In genomic region chr2:110933420-110933819, GRCh38 we compare ENCODE assay signal across 41 cellular contexts.
"Had no signal": no experiment of that assay in that cellular context is flagged by ENCODE, and none has a peak within 500 bp of the region (broad histone marks: within the 10 kb centered on the region; RNA-seq: fewer than 3 reads in every experiment).

No MANE protein-coding gene starts in this region.

- H3K27me3 ChIP-seq: adrenal gland, ascending aorta, body of pancreas, brain microvascular endothelial cell, breast epithelium, cardiac muscle cell had no signal

- FAIRE-seq: astrocyte, bronchial epithelial cell had no signal

- H3K27ac ChIP-seq: adrenal gland, ascending aorta, body of pancreas, brain microvascular endothelial cell, breast epithelium, cardiac muscle cell had no signal

- H3K36me3 Mint-ChIP-seq: activated naive CD4-positive, alpha-beta T cell treated with anti-CD3 and anti-CD28 coated beads, Interleukin-2, amount 10 ng/mL, durations not matched to agents 7 days and 5 days; brain had no signal

- H3K4me3 ChIP-seq: adrenal gland, ascending aorta, body of pancreas, breast epithelium, cardiac muscle cell had no signal

- H3K27ac Mint-ChIP-seq: activated naive CD4-positive, alpha-beta T cell treated with anti-CD3 and anti-CD28 coated beads for 36 hours; activated naive CD4-positive, alpha-beta T cell treated with anti-CD3 and anti-CD28 coated beads, Interleukin-2, amount 10 ng/mL, durations not matched to agents 7 days and 5 days; activated naive CD4-positive, alpha-beta T cell treated with anti-CD3 and anti-CD28 coated beads, Interleukin-2, amount 50 U/mL, for 24 hours; activated naive CD4-positive, alpha-beta T cell treated with anti-CD3 and anti-CD28 coated beads, Interleukin-2, amount 50 U/mL, for 72 hours; activated naive CD8-positive, alpha-beta T cell; activated naive CD8-positive, alpha-beta T cell treated with anti-CD3 and anti-CD28 coated beads for 36 hours; activated naive CD8-positive, alpha-beta T cell treated with anti-CD3 and anti-CD28 coated beads, Interleukin-2, amount 10 ng/mL, durations not matched to agents 7 days and 5 days; activated naive CD8-positive, alpha-beta T cell treated with anti-CD3 and anti-CD28 coated beads, Interleukin-2, amount 50 U/mL, for 24 hours; activated T-cell treated with anti-CD3 and anti-CD28 coated beads, Interleukin-2, amount 50 U/mL, for 24 hours; activated T-cell treated with anti-CD3 and anti-CD28 coated beads, Interleukin-2, amount 50 U/mL, for 72 hours; activated T-helper 1 cell treated with anti-CD3 and anti-CD28 coated beads, Interleukin-12 subunit alpha, Interleukin-12 subunit beta, Interleukin-2, Interleukin-4 antibody, amounts not matched to agents 30 ng/mL and 10 ng/mL and 1 ng/mL, durations not matched to agents 14 hours and 24 hours and 36 hours; activated T-helper 17 cell treated with anti-CD3 and anti-CD28 coated beads, Interleukin-2, amount 50 U/mL, for 72 hours; activated T-helper 2 cell treated with anti-CD3 and anti-CD28 coated beads, Interferon-gamma antibody, Interleukin-2, Interleukin-4, amounts not matched to agents 10 μg/mL and 5 μg/mL and 100 μg/mL, durations not matched to agents 14 hours and 24 hours and 36 hours; brain had no signal

- H3K4me3 Mint-ChIP-seq: activated naive CD4-positive, alpha-beta T cell treated with anti-CD3 and anti-CD28 coated beads for 36 hours; activated naive CD4-positive, alpha-beta T cell treated with anti-CD3 and anti-CD28 coated beads, Interleukin-2, amount 10 ng/mL, durations not matched to agents 7 days and 5 days; activated naive CD4-positive, alpha-beta T cell treated with anti-CD3 and anti-CD28 coated beads, Interleukin-2, amount 50 U/mL, for 24 hours; activated naive CD8-positive, alpha-beta T cell; activated naive CD8-positive, alpha-beta T cell treated with anti-CD3 and anti-CD28 coated beads for 36 hours; activated naive CD8-positive, alpha-beta T cell treated with anti-CD3 and anti-CD28 coated beads, Interleukin-2, amount 10 ng/mL, durations not matched to agents 7 days and 5 days; activated naive CD8-positive, alpha-beta T cell treated with anti-CD3 and anti-CD28 coated beads, Interleukin-2, amount 50 U/mL, for 24 hours; activated T-cell treated with anti-CD3 and anti-CD28 coated beads, Interleukin-2, amount 50 U/mL, for 24 hours; activated T-cell treated with anti-CD3 and anti-CD28 coated beads, Interleukin-2, amount 50 U/mL, for 4 hours; activated T-cell treated with anti-CD3 and anti-CD28 coated beads, Interleukin-2, amount 50 U/mL, for 72 hours; activated T-helper 1 cell treated with anti-CD3 and anti-CD28 coated beads, Interleukin-12 subunit alpha, Interleukin-12 subunit beta, Interleukin-2, Interleukin-4 antibody, amounts not matched to agents 30 ng/mL and 10 ng/mL and 1 ng/mL, durations not matched to agents 14 hours and 24 hours and 36 hours; activated T-helper 17 cell treated with anti-CD3 and anti-CD28 coated beads, Interleukin-2, amount 50 U/mL, for 72 hours; brain; central memory CD8-positive, alpha-beta T cell had no signal

- H3K4me1 ChIP-seq: adrenal gland, ascending aorta, body of pancreas had no signal

- H3K36me3 ChIP-seq: adrenal gland, ascending aorta, brain microvascular endothelial cell, breast epithelium, cardiac muscle cell had no signal

- H3K27me3 Mint-ChIP-seq: activated naive CD8-positive, alpha-beta T cell; activated naive CD8-positive, alpha-beta T cell treated with anti-CD3 and anti-CD28 coated beads for 36 hours; activated T-cell treated with anti-CD3 and anti-CD28 coated beads, Interleukin-2, amount 50 U/mL, for 24 hours; activated T-helper 17 cell treated with anti-CD3 and anti-CD28 coated beads, Interleukin-2, amount 50 U/mL, for 72 hours had no signal

- ATAC-seq: activated naive CD4-positive, alpha-beta T cell treated with anti-CD3 and anti-CD28 coated beads, Interleukin-2, amount 50 U/mL, for 72 hours; activated naive CD8-positive, alpha-beta T cell treated with anti-CD3 and anti-CD28 coated beads, Interleukin-2, amount 50 U/mL, for 24 hours; activated T-cell treated with anti-CD3 and anti-CD28 coated beads, Interleukin-2, amount 50 U/mL, for 4 hours; activated T-cell treated with anti-CD3 and anti-CD28 coated beads, Interleukin-2, amount 50 U/mL, for 72 hours; activated T-helper 17 cell treated with anti-CD3 and anti-CD28 coated beads, Interleukin-2, amount 50 U/mL, for 72 hours; body of pancreas had no signal

- H3K9me3 ChIP-seq: adrenal gland, ascending aorta had no signal

- DNase-seq: activated effector memory CD4-positive, alpha-beta T cell treated with anti-CD3 and anti-CD28 coated beads, Interleukin-2, amount 50 U/mL, for 16 hours; activated effector memory CD4-positive, alpha-beta T cell treated with Interleukin-2 at 50 U/mL for 16 hours; activated gamma-delta T cell; activated gamma-delta T cell treated with Interleukin-2 at 50 U/mL for 16 hours; activated naive CD4-positive, alpha-beta T cell; activated naive CD4-positive, alpha-beta T cell treated with anti-CD3 and anti-CD28 coated beads for 36 hours; activated naive CD4-positive, alpha-beta T cell treated with anti-CD3 and anti-CD28 coated beads, Interleukin-2, amount 10 ng/mL, durations not matched to agents 7 days and 5 days; activated naive CD4-positive, alpha-beta T cell treated with anti-CD3 and anti-CD28 coated beads, Interleukin-2, amount 50 U/mL, for 16 hours; activated naive CD4-positive, alpha-beta T cell treated with Interleukin-2 at 50 U/mL for 16 hours; activated naive CD8-positive, alpha-beta T cell treated with anti-CD3 and anti-CD28 coated beads for 36 hours; activated naive CD8-positive, alpha-beta T cell treated with anti-CD3 and anti-CD28 coated beads, Interleukin-2, amount 10 ng/mL, durations not matched to agents 7 days and 5 days; activated naive CD8-positive, alpha-beta T cell treated with anti-CD3 and anti-CD28 coated beads, Interleukin-2, amount 50 U/mL, for 24 hours; activated T-cell treated with anti-CD3 and anti-CD28 coated beads for 4 hours; activated T-cell treated with anti-CD3 and anti-CD28 coated beads, Interleukin-2, amount 50 U/mL, for 1 hour; activated T-cell treated with anti-CD3 and anti-CD28 coated beads, Interleukin-2, amount 50 U/mL, for 24 hours; activated T-cell treated with anti-CD3 and anti-CD28 coated beads, Interleukin-2, amount 50 U/mL, for 4 hours; activated T-cell treated with anti-CD3 and anti-CD28 coated beads, Interleukin-2, amount 50 U/mL, for 48 hours; activated T-cell treated with anti-CD3 and anti-CD28 coated beads, Interleukin-2, amount 50 U/mL, for 72 hours; adrenal gland; amniotic stem cell; amygdala; anterior cingulate cortex; aorta; body of pancreas; brain microvascular endothelial cell; caudate nucleus; central memory CD4-positive, alpha-beta T cell; cerebellar nuclear complex had no signal

- H3K4me1 Mint-ChIP-seq: activated naive CD4-positive, alpha-beta T cell treated with anti-CD3 and anti-CD28 coated beads, Interleukin-2, amount 10 ng/mL, durations not matched to agents 7 days and 5 days; activated naive CD4-positive, alpha-beta T cell treated with anti-CD3 and anti-CD28 coated beads, Interleukin-2, amount 50 U/mL, for 24 hours; activated naive CD8-positive, alpha-beta T cell treated with anti-CD3 and anti-CD28 coated beads for 36 hours; activated naive CD8-positive, alpha-beta T cell treated with anti-CD3 and anti-CD28 coated beads, Interleukin-2, amount 10 ng/mL, durations not matched to agents 7 days and 5 days; activated naive CD8-positive, alpha-beta T cell treated with anti-CD3 and anti-CD28 coated beads, Interleukin-2, amount 50 U/mL, for 24 hours; activated T-helper 17 cell treated with anti-CD3 and anti-CD28 coated beads, Interleukin-2, amount 50 U/mL, for 72 hours; brain had no signal
